12 cellular contexts compared by ENCODE assay signal in the genomic region with DNA sequence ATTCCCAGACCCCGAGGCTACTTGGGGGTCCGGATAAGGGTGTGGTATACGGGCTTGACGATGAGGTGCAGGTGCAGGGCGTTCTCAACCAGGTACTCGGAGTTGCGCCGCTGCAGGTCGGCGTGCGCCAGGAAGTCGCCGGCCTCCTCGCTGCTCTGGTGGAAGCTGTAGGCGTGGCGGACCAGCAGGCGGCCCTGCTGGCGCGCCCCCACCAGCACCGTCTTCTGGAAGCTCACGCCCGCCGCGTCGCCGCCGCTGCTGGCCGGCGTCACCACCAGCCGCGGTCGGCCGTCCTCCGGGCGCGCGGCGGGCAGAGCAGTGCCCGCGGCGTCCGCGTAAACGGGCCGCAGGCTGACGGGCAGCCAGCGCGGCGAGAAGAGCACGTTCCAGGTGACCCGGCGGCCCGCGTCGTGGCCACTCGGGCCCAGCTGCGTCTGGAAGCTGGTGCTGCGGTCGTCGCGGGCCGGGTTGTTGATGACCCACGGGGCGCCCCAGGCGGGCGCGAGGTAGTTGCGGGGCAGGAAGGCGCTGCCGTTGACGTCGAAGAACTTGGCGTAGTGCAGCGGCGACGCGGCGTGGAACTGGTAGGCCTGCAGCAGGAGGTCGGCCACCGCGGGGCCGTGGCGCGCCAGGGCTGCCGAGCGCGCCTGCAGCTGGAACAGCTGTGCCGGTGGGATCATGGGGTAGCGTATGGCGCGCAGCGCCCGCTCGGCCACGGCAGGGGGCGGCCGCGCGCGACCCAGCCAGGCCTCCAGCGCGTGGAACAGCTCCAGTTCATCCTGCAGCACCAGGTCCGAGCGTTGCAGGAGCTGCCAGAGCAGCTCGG. TPM values are rescaled to one million over a fixed set of nuclear protein-coding genes. Genes with fewer than 3 reads are reported as not detected.
DNase-seq lines count a peak whose midpoint lies in the region; ATAC-seq, FAIRE-seq and TF ChIP-seq lines count a peak whose summit lies in the region.
"Had no signal": no experiment of that assay in that cellular context is flagged by ENCODE, and none has a peak within 500 bp of the region (broad histone marks: within the 10 kb centered on the region; RNA-seq: fewer than 3 reads in every experiment).

No MANE protein-coding gene starts in this region.

- no peak for ATAC-seq in activated naive CD8-positive, alpha-beta T cell treated with anti-CD3 and anti-CD28 coated beads, Interleukin-2, amount 50 U/mL, for 24 hours
- no peak for ATAC-seq in GM12878
- ATAC-seq: gastrocnemius medialis had no signal

- intact Hi-C loops in GM12878 (cut with micrococcal nuclease; ENCODE audit: unreplicated experiment) = no loop called here

- no peak overlapping the region for H2AFZ ChIP-seq in GM12878 (ENCODE audit: control insufficient read depth, low read depth, low read length)

- peaks cover 2% of the 10 kb centered on the region for H3K4me1 Mint-ChIP-seq in activated naive CD8-positive, alpha-beta T cell treated with anti-CD3 and anti-CD28 coated beads for 36 hours
- H3K4me1 Mint-ChIP-seq in activated naive CD8-positive, alpha-beta T cell treated with anti-CD3 and anti-CD28 coated beads, Interleukin-2, amount 50 U/mL, for 24 hours = peaks cover 3% of the 10 kb centered on the region

- H3K4me3 ChIP-seq in GM12878 = no peak overlapping the region
- H3K4me3 ChIP-seq in thymus (ENCODE audit: low read length) = peak overlapping the region; percentile 17
- H3K4me3 ChIP-seq: BLaER1 had no signal

- H3K36me3 ChIP-seq in GM12878 (ENCODE audit: control insufficient read depth in 2 of 2, insufficient read depth in 2 of 2, low read length in 1 of 2) (no peaks in the 10 kb centered on the region), thymus (ENCODE audit: control insufficient read depth, insufficient read depth) (no peaks in the 10 kb centered on the region)
- H3K36me3 ChIP-seq: BLaER1, gastrocnemius medialis had no signal

- H4K20me1 ChIP-seq in GM12878 (ENCODE audit: control insufficient read depth, insufficient read depth) = no peaks in the 10 kb centered on the region; the same call in 1 of the 2 replicates

- RAD21 ChIA-PET in GM12878 (lab: Charles Lee; ENCODE audit: unreplicated experiment) = no interaction called here

- in situ Hi-C loops in GM12878 (cut with MboI) = no loop called here

- no peak for TF ChIP-seq CTCF in GM12878 (IDR thresholded peaks at IDR 0.05 in 2 of 3, conservative IDR thresholded peaks at IDR 0.05 in 1 of 3; ENCODE audit: control insufficient read depth in 2 of 3, extremely low read depth in 1 of 3, insufficient read depth in 1 of 3, low read depth in 3 of 3, low read length in 3 of 3)

- CTCF ChIA-PET in GM12878 (lab: Yijun Ruan, JAX) = no interaction called here

- peaks cover 70% of the 10 kb centered on the region for H3K27me3 Mint-ChIP-seq in activated naive CD8-positive, alpha-beta T cell treated with anti-CD3 and anti-CD28 coated beads for 36 hours
- peaks cover 59% of the 10 kb centered on the region for H3K27me3 Mint-ChIP-seq in activated naive CD8-positive, alpha-beta T cell treated with anti-CD3 and anti-CD28 coated beads, Interleukin-2, amount 50 U/mL, for 24 hours

- no peaks in the 10 kb centered on the region for H3K9me3 Mint-ChIP-seq in activated naive CD8-positive, alpha-beta T cell treated with anti-CD3 and anti-CD28 coated beads for 36 hours
- H3K9me3 Mint-ChIP-seq in activated naive CD8-positive, alpha-beta T cell treated with anti-CD3 and anti-CD28 coated beads, Interleukin-2, amount 50 U/mL, for 24 hours = no peaks in the 10 kb centered on the region
- H3K9me3 Mint-ChIP-seq: nephron had no signal

- no peaks in the 10 kb centered on the region for H3K79me2 ChIP-seq in GM12878 (ENCODE audit: control insufficient read depth, insufficient read depth, low read length)

- no peak overlapping the region for H3K27ac ChIP-seq in GM12878 (ENCODE audit: control insufficient read depth, insufficient read depth)
- H3K27ac ChIP-seq in thymus (ENCODE audit: low read depth) = no peak overlapping the region
- H3K27ac ChIP-seq: BLaER1, gastrocnemius medialis had no signal

- no TSS peak for BruUV-seq in GM12878 (replicated peaks; lab: Mats Ljungman, UMichigan)

- SMC1A ChIA-PET in GM12878 (lab: Charles Lee; ENCODE audit: uncharacterized antibody, unreplicated experiment) = no interaction called here

- DNase-seq in activated naive CD8-positive, alpha-beta T cell treated with anti-CD3 and anti-CD28 coated beads for 36 hours = peak; percentile 24
- DNase-seq in activated naive CD8-positive, alpha-beta T cell treated with anti-CD3 and anti-CD28 coated beads, Interleukin-2, amount 50 U/mL, for 24 hours = no peak
- no peak for DNase-seq in GM12878 (ENCODE audit: low read depth, low spot score)
- peak; percentile 84 for DNase-seq in iPS-NIHi7 (ENCODE audit: extremely low spot score)
- no peak for DNase-seq in NCI-H2227 treated with DMSO at 0.1 percent for 48 hours (lab: John Stamatoyannopoulos, UW)
- DNase-seq in cerebellum (ENCODE audit: low spot score) = no peak
- DNase-seq in NCI-H2171 (lab: John Stamatoyannopoulos, UW) = no peak
- DNase-seq: gastrocnemius medialis had no signal

- no peak for TF ChIP-seq RAD21 in GM12878 (IDR thresholded peaks at IDR 0.05; ENCODE audit: insufficient read depth, low read depth, low read length)

- no peak overlapping the region for H3K9ac ChIP-seq in GM12878 (ENCODE audit: control insufficient read depth, insufficient read depth, low read length)
- H3K9ac ChIP-seq: BLaER1 had no signal

- H3K9me3 ChIP-seq in GM12878 (replicated peaks; ENCODE audit: control insufficient read depth, insufficient read depth, low read length) (no peaks in the 10 kb centered on the region), thymus (ENCODE audit: control insufficient read depth) (no peaks in the 10 kb centered on the region)
- H3K9me3 ChIP-seq: BLaER1, gastrocnemius medialis had no signal

- WGBS in GM12878 (ENCODE audit: insufficient coverage, insufficient replicate concordance, low lambda C conversion rate, missing lambda C conversion rate) = 17% methylated on average over 92 of the region's 105 CpGs
- 3% methylated on average over 105 of the region's 105 CpGs for WGBS in thymus

- H3K4me1 ChIP-seq in GM12878 (ENCODE audit: control insufficient read depth, insufficient read depth, low read length) (no peaks in the 10 kb centered on the region), thymus (ENCODE audit: control insufficient read depth, insufficient read depth, low read length) (no peaks in the 10 kb centered on the region)
- H3K4me1 ChIP-seq: gastrocnemius medialis had no signal

- no peak overlapping the region for H3K4me2 ChIP-seq in GM12878 (ENCODE audit: control insufficient read depth, insufficient read depth)
- H3K4me2 ChIP-seq: BLaER1 had no signal

- POLR2A ChIA-PET in GM12878 (lab: Charles Lee) = no interaction called here

- H3K27ac Mint-ChIP-seq in activated naive CD8-positive, alpha-beta T cell treated with anti-CD3 and anti-CD28 coated beads for 36 hours = no peak overlapping the region
- H3K27ac Mint-ChIP-seq in activated naive CD8-positive, alpha-beta T cell treated with anti-CD3 and anti-CD28 coated beads, Interleukin-2, amount 50 U/mL, for 24 hours = no peak overlapping the region
- H3K27ac Mint-ChIP-seq: nephron had no signal

- TF ChIP-seq POLR2A in GM12878 (IDR thresholded peaks at IDR 0.05; ENCODE audit: low read depth, low read length) = no peak

- H3K27me3 ChIP-seq in GM12878 (replicated peaks in 1 of 2; ENCODE audit: control insufficient read depth in 2 of 2, insufficient read depth in 2 of 2, low read length in 1 of 2) (peaks cover 5 to 10% of the 10 kb centered on the region in 2 experiments; a peak in 3 of 4 replicates), thymus (ENCODE audit: control insufficient read depth, insufficient read depth) (peaks cover 73% of the 10 kb centered on the region)

- no peak overlapping the region for H3K4me3 Mint-ChIP-seq in activated naive CD8-positive, alpha-beta T cell treated with anti-CD3 and anti-CD28 coated beads for 36 hours
- no peak overlapping the region for H3K4me3 Mint-ChIP-seq in activated naive CD8-positive, alpha-beta T cell treated with anti-CD3 and anti-CD28 coated beads, Interleukin-2, amount 50 U/mL, for 24 hours

- H3K36me3 Mint-ChIP-seq in activated naive CD8-positive, alpha-beta T cell treated with anti-CD3 and anti-CD28 coated beads for 36 hours = no peaks in the 10 kb centered on the region
- no peaks in the 10 kb centered on the region for H3K36me3 Mint-ChIP-seq in activated naive CD8-positive, alpha-beta T cell treated with anti-CD3 and anti-CD28 coated beads, Interleukin-2, amount 50 U/mL, for 24 hours (ENCODE audit: low read depth)

- FAIRE-seq in GM12878 (lab: Jason Lieb, UNC) = no peak
- FAIRE-seq: astrocyte had no signal

- no peak for TF ChIP-seq EP300 in GM12878 (IDR thresholded peaks at IDR 0.05; ENCODE audit: borderline replicate concordance in 1 of 2, control insufficient read depth in 1 of 2, low read depth in 2 of 2, low read length in 2 of 2)

RNA-seq across cellular contexts. Expression of a gene that starts 4.8 kb away (rescaled TPM):
- not detected for total RNA-seq in activated naive CD8-positive, alpha-beta T cell treated with anti-CD3 and anti-CD28 coated beads for 36 hours
- total RNA-seq in GM12878 (2013; cell fraction: nucleolus; rRNA removed) = not detected in 2 replicates
- total RNA-seq in GM12878 (2014; rRNA removed) (not detected in 2 replicates), GM12878 (2014; rRNA removed; fragmentation: Illumina TruSeq; extraction: Trizol) (not detected in 2 replicates), GM12878 (2021) (not detected in 2 replicates), cerebellum (16.1 TPM)
- not detected for polyA plus RNA-seq in GM12878 (2011; ENCODE audit: low read depth)
- polyA plus RNA-seq in GM12878 (2011; rRNA removed) (not detected in 2 replicates), GM12878 (2014; fragmentation: Illumina TruSeq; extraction: Trizol) (not detected in 2 replicates), GM12878 (2014; fragmentation: Nextera tagmentation; extraction: Ambion mirVana) (not detected), GM12878 (2014; rRNA removed) (not detected in 2 replicates), GM12878 (2016; fragmentation: Nextera tagmentation; extraction: Ambion mirVana) (not detected), thymus (0.16 TPM)
- polyA plus RNA-seq in GM12878 (2011; cell fraction: cytosol; rRNA removed) = not detected in 2 replicates
- not detected in 2 replicates for polyA plus RNA-seq in GM12878 (2011; cell fraction: nucleus; rRNA removed)
- polyA plus RNA-seq in GM12878 (2012) = not detected in 2 replicates
- polyA minus RNA-seq in GM12878 (2011; rRNA and poly(A)+ RNA removed) = not detected in 2 replicates
- polyA minus RNA-seq in GM12878 (2011; cell fraction: cytosol; rRNA and poly(A)+ RNA removed) = not detected in 2 replicates
- not detected in 2 replicates for polyA minus RNA-seq in GM12878 (2011; cell fraction: nucleus; rRNA and poly(A)+ RNA removed)
- total RNA-seq: astrocyte, gastrocnemius medialis had no signal

RNA-seq across cellular contexts. Expression of a gene that starts 10.5 kb away (rescaled TPM):
- not detected for total RNA-seq in activated naive CD8-positive, alpha-beta T cell treated with anti-CD3 and anti-CD28 coated beads for 36 hours
- total RNA-seq in GM12878 (2013; cell fraction: nucleolus; rRNA removed) = not detected in 2 replicates
- total RNA-seq in GM12878 (2014; rRNA removed) = not detected in 2 replicates
- total RNA-seq in GM12878 (2014; rRNA removed; fragmentation: Illumina TruSeq; extraction: Trizol) = not detected in 2 replicates
- total RNA-seq in GM12878 (2021) = not detected in 2 replicates
- polyA plus RNA-seq in GM12878 (2011; ENCODE audit: low read depth) = not detected
- polyA plus RNA-seq in GM12878 (2011; rRNA removed) = not detected in 2 replicates
- polyA plus RNA-seq in GM12878 (2011; cell fraction: cytosol; rRNA removed) = 0.08 TPM in 1 of 2 replicates, not detected in the other
- not detected in 2 replicates for polyA plus RNA-seq in GM12878 (2011; cell fraction: nucleus; rRNA removed)
- not detected in 2 replicates for polyA plus RNA-seq in GM12878 (2012)
- polyA plus RNA-seq in GM12878 (2014; fragmentation: Illumina TruSeq; extraction: Trizol) = not detected in 2 replicates
- polyA plus RNA-seq in GM12878 (2014; fragmentation: Nextera tagmentation; extraction: Ambion mirVana) = not detected
- not detected in 2 replicates for polyA plus RNA-seq in GM12878 (2014; rRNA removed)
- not detected for polyA plus RNA-seq in GM12878 (2016; fragmentation: Nextera tagmentation; extraction: Ambion mirVana)
- not detected in 2 replicates for polyA minus RNA-seq in GM12878 (2011; rRNA and poly(A)+ RNA removed)
- not detected in 2 replicates for polyA minus RNA-seq in GM12878 (2011; cell fraction: cytosol; rRNA and poly(A)+ RNA removed)
- not detected in 2 replicates for polyA minus RNA-seq in GM12878 (2011; cell fraction: nucleus; rRNA and poly(A)+ RNA removed)
- 0.16 TPM for polyA plus RNA-seq in thymus
- total RNA-seq in cerebellum = not detected
- total RNA-seq: astrocyte, gastrocnemius medialis had no signal

RNA-seq across cellular contexts. Expression of a gene that starts 30.8 kb away (rescaled TPM):
- total RNA-seq in activated naive CD8-positive, alpha-beta T cell treated with anti-CD3 and anti-CD28 coated beads for 36 hours = under 1 TPM in 1 of 2 experiments, not detected in 1; 0.08 TPM
- not detected in 2 replicates for total RNA-seq in GM12878 (2013; cell fraction: nucleolus; rRNA removed)
- total RNA-seq in GM12878 (2014; rRNA removed) = 0.06 TPM in 1 of 2 replicates, not detected in the other
- not detected in 2 replicates for total RNA-seq in GM12878 (2014; rRNA removed; fragmentation: Illumina TruSeq; extraction: Trizol)
- total RNA-seq in GM12878 (2021) = not detected in 2 replicates
- polyA plus RNA-seq in GM12878 (2011; ENCODE audit: low read depth) = not detected
- polyA plus RNA-seq in GM12878 (2011; rRNA removed) = 0.07 TPM in 1 of 2 replicates, not detected in the other
- polyA plus RNA-seq in GM12878 (2011; cell fraction: cytosol; rRNA removed) = 0.05 and 0.06 TPM in 2 replicates
- polyA plus RNA-seq in GM12878 (2011; cell fraction: nucleus; rRNA removed) = 0.15 and 0.24 TPM in 2 replicates
- polyA plus RNA-seq in GM12878 (2012) = 0.04 and 0.07 TPM in 2 replicates
- polyA plus RNA-seq in GM12878 (2014; fragmentation: Illumina TruSeq; extraction: Trizol) = not detected in 2 replicates
- not detected for polyA plus RNA-seq in GM12878 (2014; fragmentation: Nextera tagmentation; extraction: Ambion mirVana)
- 0.03 TPM in 1 of 2 replicates, not detected in the other for polyA plus RNA-seq in GM12878 (2014; rRNA removed)
- not detected for polyA plus RNA-seq in GM12878 (2016; fragmentation: Nextera tagmentation; extraction: Ambion mirVana)
- 0.15 TPM in 1 of 2 replicates, not detected in the other for polyA minus RNA-seq in GM12878 (2011; rRNA and poly(A)+ RNA removed)
- not detected in 2 replicates for polyA minus RNA-seq in GM12878 (2011; cell fraction: cytosol; rRNA and poly(A)+ RNA removed)
- 0.24 TPM in 1 of 2 replicates, not detected in the other for polyA minus RNA-seq in GM12878 (2011; cell fraction: nucleus; rRNA and poly(A)+ RNA removed)
- 4.7 TPM for polyA plus RNA-seq in thymus
- total RNA-seq in cerebellum = 1.1 TPM
- total RNA-seq: astrocyte had no signal

Comparison
In these comparisons a context has a peak if more than half of its experiments do, and no peak if none do; other contexts are left out.
1. DNase-seq: peak in activated naive CD8-positive, alpha-beta T cell treated with anti-CD3 and anti-CD28 coated beads for 36 hours (single experiment) and iPS-NIHi7 (single experiment); none in activated naive CD8-positive, alpha-beta T cell treated with anti-CD3 and anti-CD28 coated beads, Interleukin-2, amount 50 U/mL, for 24 hours (single experiment), GM12878 (single experiment), NCI-H2227 treated with DMSO at 0.1 percent for 48 hours (single experiment), cerebellum (single experiment) and NCI-H2171 (single experiment).
2. RNA of a gene that starts 4.8 kb away (total RNA-seq): 16.1 TPM in cerebellum (single experiment); not detected in activated naive CD8-positive, alpha-beta T cell treated with anti-CD3 and anti-CD28 coated beads for 36 hours and not detected in GM12878; every median in the first group is over 10 times any median in the second.